9 cellular contexts compared by ENCODE assay signal in the genomic region with DNA sequence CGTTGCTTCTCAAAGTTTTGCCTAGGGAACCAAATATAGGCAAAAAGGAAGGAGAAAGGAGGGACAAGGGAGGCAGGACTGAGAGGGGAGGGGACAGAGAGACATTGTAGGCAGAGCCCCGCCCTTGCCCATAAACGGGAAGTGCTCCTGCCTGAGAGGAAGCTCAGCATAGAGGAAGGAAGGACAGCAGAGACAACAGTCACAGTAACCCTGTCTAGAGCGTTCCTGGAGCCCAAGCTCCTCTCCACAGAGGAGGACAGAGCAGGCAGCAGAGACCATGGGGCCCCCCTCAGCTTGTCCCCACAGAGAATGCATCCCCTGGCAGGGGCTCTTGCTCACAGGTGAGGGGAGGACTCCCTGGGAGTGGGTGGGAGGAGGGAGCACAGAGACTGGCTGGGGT. TPM values are rescaled to one million over a fixed set of nuclear protein-coding genes. Genes with fewer than 3 reads are reported as not detected.
DNase-seq lines count a peak whose midpoint lies in the region; ATAC-seq and TF ChIP-seq lines count a peak whose summit lies in the region.
"Had no signal": no experiment of that assay in that cellular context is flagged by ENCODE, and none has a peak within 500 bp of the region (broad histone marks: within the 10 kb centered on the region; RNA-seq: fewer than 3 reads in every experiment).

A gene (plus strand): TSS at position 169 of the 400 bp plus-strand sequence. CDS start 109 bp downstream, at position 278.

- ATAC-seq in GM18505 (IDR thresholded peaks at IDR 0.05; ENCODE audit: unreplicated experiment) (no peak), right lobe of liver (peak; percentile 88 to 96 (median 93))
- ATAC-seq in activated CD8-positive, alpha-beta memory T cell treated with anti-CD3 and anti-CD28 coated beads, Interleukin-2, amount 10 ng/mL, durations not matched to agents 7 days and 5 days, result peak; percentile 100

- H3F3A ChIP-seq in MM.1S (ENCODE audit: insufficient read depth, low read length), result no peaks in the 10 kb centered on the region; the same call in 1 of the 2 replicates

- DNase-seq in MM.1S, result peak; percentile 48
- peak; percentile 81 for DNase-seq in activated CD8-positive, alpha-beta memory T cell treated with anti-CD3 and anti-CD28 coated beads, Interleukin-2, amount 10 ng/mL, durations not matched to agents 7 days and 5 days
- peak; percentile 51 to 75 (median 65) for DNase-seq in right lobe of liver
- DNase-seq in NCI-H1417 treated with DMSO at 0.1 percent for 48 hours (lab: John Stamatoyannopoulos, UW), result no peak
- no peak for DNase-seq in HT-29 (ENCODE audit: low spot score)
- DNase-seq in retina, result no peak
- no peak for DNase-seq in NCI-H1048 (lab: John Stamatoyannopoulos, UW)

- TF ChIP-seq POLR2A in GM18505 (IDR thresholded peaks at IDR 0.05; ENCODE audit: borderline replicate concordance, extremely low read depth, insufficient read depth, insufficient read length) (peak; percentile 55), right lobe of liver (IDR thresholded peaks at IDR 0.05) (no peak)

- H3K9me3 Mint-ChIP-seq in activated CD8-positive, alpha-beta memory T cell treated with anti-CD3 and anti-CD28 coated beads, Interleukin-2, amount 10 ng/mL, durations not matched to agents 7 days and 5 days (ENCODE audit: low read depth), result peaks cover 5% of the 10 kb centered on the region

- H3K36me3 Mint-ChIP-seq in activated CD8-positive, alpha-beta memory T cell treated with anti-CD3 and anti-CD28 coated beads, Interleukin-2, amount 10 ng/mL, durations not matched to agents 7 days and 5 days, result peaks cover 29% of the 10 kb centered on the region

- CTCF ChIA-PET in activated CD8-positive, alpha-beta memory T cell treated with anti-CD3 and anti-CD28 coated beads, Interleukin-2, amount 10 ng/mL, durations not matched to agents 7 days and 5 days (lab: Charles Lee), result interaction anchor here (0.6 to 2.8 kb wide), 11 partner anchors 9 to 671 kb away, joined by 3 to 16 read pairs (median 4); a partner anchor contains a TSS

- no peaks in the 10 kb centered on the region for H4K20me1 ChIP-seq in MM.1S (ENCODE audit: insufficient read depth, low read length)

- H3K9ac ChIP-seq in MM.1S (ENCODE audit: low read length), result peak within 1 kb of the TSS; percentile 25; the same call in 1 of the 2 replicates

- WGBS in right lobe of liver (ENCODE audit: insufficient coverage, low coverage, low lambda C conversion rate, missing lambda C conversion rate), result 14% methylated on average over 3 of the region's 4 CpGs

- no peaks in the 10 kb centered on the region for H3K27me3 Mint-ChIP-seq in activated CD8-positive, alpha-beta memory T cell treated with anti-CD3 and anti-CD28 coated beads, Interleukin-2, amount 10 ng/mL, durations not matched to agents 7 days and 5 days

- H3K27ac Mint-ChIP-seq in activated CD8-positive, alpha-beta memory T cell treated with anti-CD3 and anti-CD28 coated beads, Interleukin-2, amount 10 ng/mL, durations not matched to agents 7 days and 5 days, result peak within 1 kb of the TSS; percentile 81

- H3K79me2 ChIP-seq in MM.1S (ENCODE audit: low read length), result peaks cover 8% of the 10 kb centered on the region; the same call in 1 of the 2 replicates

- peak within 1 kb of the TSS; percentile 79 for H2AFZ ChIP-seq in MM.1S (ENCODE audit: low read length)

- no peaks in the 10 kb centered on the region for H3K9me3 ChIP-seq in MM.1S (replicated peaks; ENCODE audit: insufficient read depth, low read length)
- no peaks in the 10 kb centered on the region for H3K9me3 ChIP-seq in right lobe of liver

- H3K4me3 Mint-ChIP-seq in activated CD8-positive, alpha-beta memory T cell treated with anti-CD3 and anti-CD28 coated beads, Interleukin-2, amount 10 ng/mL, durations not matched to agents 7 days and 5 days, result peak within 1 kb of the TSS; percentile 73

- H3K4me3 ChIP-seq in MM.1S (ENCODE audit: low read length) (peak within 1 kb of the TSS; percentile 42), right lobe of liver (peak within 1 kb of the TSS in 1 of 3 donors; percentile 10)

- H3K4me1 ChIP-seq in MM.1S (ENCODE audit: low read length) (peaks cover 6% of the 10 kb centered on the region; the same call in 1 of the 2 replicates), right lobe of liver (no peaks in the 10 kb centered on the region)

- peaks cover 20% of the 10 kb centered on the region for H3K4me1 Mint-ChIP-seq in activated CD8-positive, alpha-beta memory T cell treated with anti-CD3 and anti-CD28 coated beads, Interleukin-2, amount 10 ng/mL, durations not matched to agents 7 days and 5 days

- H3K27ac ChIP-seq in MM.1S (ENCODE audit: low read length), result no peak within 1 kb of the TSS
- H3K27ac ChIP-seq in right lobe of liver, result peak within 1 kb of the TSS; percentile 26 to 65 (median 40)
- H3K27ac ChIP-seq: dorsolateral prefrontal cortex had no signal

- H3K9me2 ChIP-seq in MM.1S (replicated peaks; ENCODE audit: insufficient read depth, low read length), result no peaks in the 10 kb centered on the region

- H3K4me2 ChIP-seq in MM.1S (ENCODE audit: low read depth, low read length), result peak within 1 kb of the TSS; percentile 74

- no peaks in the 10 kb centered on the region for H3K27me3 ChIP-seq in MM.1S (replicated peaks; ENCODE audit: insufficient read depth, low read length)
- no peaks in the 10 kb centered on the region for H3K27me3 ChIP-seq in right lobe of liver

- TF ChIP-seq CTCF in MM.1S (IDR thresholded peaks at IDR 0.05; ENCODE audit: low read length), result no peak
- TF ChIP-seq CTCF in right lobe of liver (IDR thresholded peaks at IDR 0.05), result no peak

- intact Hi-C loops in right lobe of liver (cut with DNase I), result no loop called here

- H3K36me3 ChIP-seq in MM.1S (replicated peaks; ENCODE audit: insufficient read depth, low read length) (peaks cover 11% of the 10 kb centered on the region; the same call in 1 of the 2 replicates), right lobe of liver (no peaks in the 10 kb centered on the region)

RNA-seq across cellular contexts. Expression of the gene that starts here (rescaled TPM):
- 10 to 100 TPM; 54.6 to 57.1 TPM for total RNA-seq in activated CD8-positive, alpha-beta memory T cell treated with anti-CD3 and anti-CD28 coated beads, Interleukin-2, amount 10 ng/mL, durations not matched to agents 7 days and 5 days
- total RNA-seq in right lobe of liver, result 1 to 10 TPM in 3 of 6 experiments, under 1 TPM in 2, not detected in 1; 0.49 to 1.4 (median 1.2) TPM
- total RNA-seq in HT-29 (2014; rRNA removed; shearing (Covaris generic)), result not detected in 2 replicates

Comparison
In these comparisons a context has a peak if more than half of its experiments do, and no peak if none do; other contexts are left out.
1. RNA of the gene that starts here (total RNA-seq): 54.6 to 57.1 TPM in activated CD8-positive, alpha-beta memory T cell treated with anti-CD3 and anti-CD28 coated beads, Interleukin-2, amount 10 ng/mL, durations not matched to agents 7 days and 5 days; 0.49 to 1.4 TPM in right lobe of liver and not detected in HT-29; every median in the first group is over 10 times any median in the second.
2. DNase-seq: peak in MM.1S (single experiment), activated CD8-positive, alpha-beta memory T cell treated with anti-CD3 and anti-CD28 coated beads, Interleukin-2, amount 10 ng/mL, durations not matched to agents 7 days and 5 days (single experiment) and right lobe of liver (3 of 3); none in NCI-H1417 treated with DMSO at 0.1 percent for 48 hours (single experiment), HT-29 (single experiment), retina (single experiment) and NCI-H1048 (single experiment).